8 cellular contexts compared by ENCODE assay signal in genomic region chr12:92593734-92594402, GRCh38.
DNase-seq lines count a peak whose midpoint lies in the region; ATAC-seq, FAIRE-seq and TF ChIP-seq lines count a peak whose summit lies in the region.

No MANE protein-coding gene starts in this region.

- peak in 1 of 4 donors; percentile 56 for TF ChIP-seq POLR2A in upper lobe of left lung (IDR thresholded peaks at IDR 0.05)

- CTCF ChIA-PET in Calu3 (lab: Charles Lee): interaction anchor here (0.8 to 1.6 kb wide), 3 partner anchors 11 to 21 kb away, joined by 3 to 4 read pairs (median 3); no protein-coding TSS in a partner anchor

- H3K4me1 ChIP-seq in pancreas (no peaks in the 10 kb centered on the region), upper lobe of left lung (peaks cover 0 to 9% (median 2%) of the 10 kb centered on the region in 4 donors)

- peak overlapping the region; percentile 45 for H3K27ac Mint-ChIP-seq in Calu3 (ENCODE audit: unreplicated experiment)

- H3K4me3 Mint-ChIP-seq in Calu3 (ENCODE audit: low read depth, unreplicated experiment): no peak overlapping the region

- H3K36me3 ChIP-seq in pancreas: no peaks in the 10 kb centered on the region
- H3K36me3 ChIP-seq in upper lobe of left lung: no peaks in the 10 kb centered on the region

- intact Hi-C loops in Calu3 (cut with micrococcal nuclease; ENCODE audit: unreplicated experiment) (no loop called here), pancreas (cut with DNase I) (no loop called here)

- H3K4me3 ChIP-seq in pancreas (no peak overlapping the region), upper lobe of left lung (no peak overlapping the region)

- no peaks in the 10 kb centered on the region for H3K27me3 Mint-ChIP-seq in Calu3 (ENCODE audit: unreplicated experiment)

- H3K27me3 ChIP-seq in pancreas: no peaks in the 10 kb centered on the region
- no peaks in the 10 kb centered on the region for H3K27me3 ChIP-seq in upper lobe of left lung

- no peaks in the 10 kb centered on the region for H3K36me3 Mint-ChIP-seq in Calu3 (ENCODE audit: insufficient read depth, unreplicated experiment)

- no TSS peak for BruUV-seq in Calu3 (replicated peaks; lab: Mats Ljungman, UMichigan)

- DNase-seq in Calu3: peak; percentile 30
- DNase-seq in LHCN-M2 (ENCODE audit: low read depth): peak; percentile 89
- peak; percentile 67 for DNase-seq in activated CD4-positive, alpha-beta T cell treated with anti-CD3 and anti-CD28 coated beads, Interleukin-2, amount 50 U/mL, for 1 hour
- DNase-seq in effector CD8-positive, alpha-beta T cell (lab: John Stamatoyannopoulos, UW): peak; percentile 62
- DNase-seq in pancreas: peak in 1 of 6 donors; percentile 45
- peak; percentile 77 to 83 for DNase-seq in upper lobe of left lung
- no peak for DNase-seq in NCI-H2227 (lab: John Stamatoyannopoulos, UW; ENCODE audit: unreplicated experiment)

- H3K4me1 Mint-ChIP-seq in Calu3 (ENCODE audit: low read depth, unreplicated experiment): peaks cover 46% of the 10 kb centered on the region

- peak; percentile 100 for ATAC-seq in GM21717 (IDR thresholded peaks at IDR 0.05; ENCODE audit: unreplicated experiment)
- ATAC-seq in pancreas: peak in 3 of 4 donors; percentile 51 to 93 (median 90)
- ATAC-seq in upper lobe of left lung (ENCODE audit: low FRiP score in 2 of 2): peak; percentile 89 to 92

- peak; percentile 82 to 93 (median 86) for TF ChIP-seq EP300 in upper lobe of left lung (IDR thresholded peaks at IDR 0.05)

- H3K9me3 ChIP-seq in pancreas: no peaks in the 10 kb centered on the region
- H3K9me3 ChIP-seq in upper lobe of left lung: no peaks in the 10 kb centered on the region

- H3K27ac ChIP-seq in pancreas (peak overlapping the region in 2 of 4 donors; percentile 30 to 42), upper lobe of left lung (peak overlapping the region; percentile 47 to 80 (median 62))

- no peak for FAIRE-seq in pancreas (lab: Jason Lieb, UNC)

- TF ChIP-seq CTCF in Calu3 (IDR thresholded peaks at IDR 0.05; ENCODE audit: unreplicated experiment): no peak
- TF ChIP-seq CTCF in pancreas (IDR thresholded peaks at IDR 0.05): no peak
- no peak for TF ChIP-seq CTCF in upper lobe of left lung (IDR thresholded peaks at IDR 0.05)

- H3K9me3 Mint-ChIP-seq in Calu3 (ENCODE audit: low read depth, unreplicated experiment): peaks cover 6% of the 10 kb centered on the region

- 61 to 77% methylated on average over 8 of the region's 8 CpGs for WGBS in pancreas, 2 donors
- WGBS in upper lobe of left lung, 2 donors: 44 to 54% methylated on average over 8 of the region's 8 CpGs
